1 cellular context compared by ENCODE assay signal in genomic region chr4:73704314-73705055, GRCh38.
TF ChIP-seq lines count a peak whose summit lies in the region.

No MANE protein-coding gene starts in this region.

TF ChIP-seq in K562, 482 proteins besides CTCF, POLR2A, EP300 and RAD21 (continued from another document and continues in another):
- TF ChIP-seq TCFL5 (CRISPR knock-in tag; conservative IDR thresholded peaks at IDR 0.05) (no peak), STAT5A (IDR thresholded peaks at IDR 0.05; ENCODE audit: borderline replicate concordance, low read length) (peak; percentile 54; the same call in 1 of the 2 replicates), CCNT2 (IDR thresholded peaks at IDR 0.05; ENCODE audit: borderline replicate concordance, extremely low read depth, insufficient read length, low read depth, low read length) (peak; percentile 59), FUS (optimal IDR thresholded peaks at IDR 0.05; ENCODE audit: low read depth, low read length) (no peak), CREB1 (IDR thresholded peaks at IDR 0.05) (peak; percentile 21; the same call in 1 of the 2 replicates), CREB1 (CRISPR knock-in tag; IDR thresholded peaks at IDR 0.05) (no peak), SRSF7 (optimal IDR thresholded peaks at IDR 0.05; ENCODE audit: low read depth, low read length) (no peak), CBFA2T3 (IDR thresholded peaks at IDR 0.05) (peak; percentile 80), HINFP (tag; conservative IDR thresholded peaks at IDR 0.05; ENCODE audit: low read depth) (0 out of 2 replicates have a peak, but pooled peaks have one; percentile 49), ZNF134 (CRISPR knock-in tag; conservative IDR thresholded peaks at IDR 0.05) (0 out of 2 replicates have a peak, but pooled peaks have one; percentile 5), SMAD2 (IDR thresholded peaks at IDR 0.05; ENCODE audit: low read depth, low read length) (no peak), E2F6 (IDR thresholded peaks at IDR 0.05; ENCODE audit: borderline replicate concordance in 1 of 2, extremely low read depth in 1 of 2, insufficient read depth in 1 of 2, insufficient read length in 1 of 2, low read depth in 1 of 2, low read length in 1 of 2, poor library complexity in 1 of 2, severe bottlenecking in 1 of 2) (peak in 1 of 2 experiments; percentile 61), CREB3 (tag; conservative IDR thresholded peaks at IDR 0.05; ENCODE audit: low read depth) (peak; percentile 85), ESRRA (IDR thresholded peaks at IDR 0.05; ENCODE audit: borderline replicate concordance, low read depth) (peak; percentile 85), ZNF143 (CRISPR knock-in tag; IDR thresholded peaks at IDR 0.05) (no peak), SLC30A9 (CRISPR knock-in tag; IDR thresholded peaks at IDR 0.05) (no peak), RBM39 (optimal IDR thresholded peaks at IDR 0.05; ENCODE audit: low read depth, low read length) (no peak), CEBPG (CRISPR knock-in tag; IDR thresholded peaks at IDR 0.05) (peak; percentile 99), CEBPG (tag; conservative IDR thresholded peaks at IDR 0.05 in 1 of 2, IDR thresholded peaks at IDR 0.05 in 1 of 2) (peak; percentile 100), RCOR1 (IDR thresholded peaks at IDR 0.05; ENCODE audit: borderline replicate concordance in 1 of 2, low read depth in 2 of 2, low read length in 2 of 2) (peak; percentile 70 to 94; a peak in 3 of 4 replicates), BCOR (IDR thresholded peaks at IDR 0.05) (no peak), ZNF511 (CRISPR knock-in tag; IDR thresholded peaks at IDR 0.05) (no peak), DACH1 (IDR thresholded peaks at IDR 0.05; ENCODE audit: partially characterized antibody) (peak; percentile 99), BRD9 (IDR thresholded peaks at IDR 0.05; ENCODE audit: low read depth, partially characterized antibody) (peak; percentile 84), BRF2 (IDR thresholded peaks at IDR 0.05; ENCODE audit: borderline replicate concordance, insufficient read depth, insufficient read length) (no peak), SMAD3 (CRISPR knock-in tag; conservative IDR thresholded peaks at IDR 0.05) (peak; percentile 82; the same call in 1 of the 2 replicates), ZBTB34 (CRISPR knock-in tag; IDR thresholded peaks at IDR 0.05) (0 out of 2 replicates have a peak, but pooled peaks have one; percentile 20), CHD2 (IDR thresholded peaks at IDR 0.05; ENCODE audit: low read depth, low read length) (no peak), POLR2H (tag; IDR thresholded peaks at IDR 0.05; ENCODE audit: low read depth) (peak; percentile 82), BRD4 (IDR thresholded peaks at IDR 0.05) (peak; percentile 91), MYNN (IDR thresholded peaks at IDR 0.05) (0 out of 2 replicates have a peak, but pooled peaks have one; percentile 29), MYNN (CRISPR knock-in tag; IDR thresholded peaks at IDR 0.05) (no peak), NRF1 (conservative IDR thresholded peaks at IDR 0.05 in 1 of 2, IDR thresholded peaks at IDR 0.05 in 1 of 2) (peak in 1 of 2 experiments; percentile 36; a peak in 2 of 4 replicates), POLR2AphosphoS5 (IDR thresholded peaks at IDR 0.05; ENCODE audit: control insufficient read depth, insufficient read depth, low read depth, low read length) (peak; percentile 45; the same call in 1 of the 2 replicates), WHSC1 (IDR thresholded peaks at IDR 0.05; ENCODE audit: low read length) (no peak), CREB5 (CRISPR knock-in tag; IDR thresholded peaks at IDR 0.05) (no peak; the same call in 1 of the 2 replicates), TAF1 (IDR thresholded peaks at IDR 0.05; ENCODE audit: control insufficient read depth, extremely low read depth, insufficient read depth, low read length, severe bottlenecking) (peak; percentile 32), ZNF639 (CRISPR knock-in tag; conservative IDR thresholded peaks at IDR 0.05 in 1 of 2, IDR thresholded peaks at IDR 0.05 in 1 of 2) (peak in 1 of 2 experiments; percentile 87; a peak in 2 of 4 replicates), NFATC3 (IDR thresholded peaks at IDR 0.05) (no peak), ARID3A (IDR thresholded peaks at IDR 0.05; ENCODE audit: borderline replicate concordance, low read depth, low read length) (peak; percentile 73; the same call in 1 of the 2 replicates), FOXK1 (CRISPR knock-in tag; IDR thresholded peaks at IDR 0.05; ENCODE audit: borderline replicate concordance) (no peak), ZSCAN32 (CRISPR knock-in tag; IDR thresholded peaks at IDR 0.05) (no peak), PTRF (tag; IDR thresholded peaks at IDR 0.05) (0 out of 2 replicates have a peak, but pooled peaks have one; percentile 58), SAFB2 (IDR thresholded peaks at IDR 0.05; ENCODE audit: borderline replicate concordance, low read depth, low read length, severe bottlenecking) (no peak), LEF1 (IDR thresholded peaks at IDR 0.05) (peak; percentile 77), TRIM24 (IDR thresholded peaks at IDR 0.05) (peak; percentile 98 to 99), ATF1 (CRISPR knock-in tag; IDR thresholded peaks at IDR 0.05) (no peak), ATF1 (tag; IDR thresholded peaks at IDR 0.05) (peak; percentile 71)
